Comparison of ENCODE assay signal across 35 cellular contexts in the genomic region with DNA sequence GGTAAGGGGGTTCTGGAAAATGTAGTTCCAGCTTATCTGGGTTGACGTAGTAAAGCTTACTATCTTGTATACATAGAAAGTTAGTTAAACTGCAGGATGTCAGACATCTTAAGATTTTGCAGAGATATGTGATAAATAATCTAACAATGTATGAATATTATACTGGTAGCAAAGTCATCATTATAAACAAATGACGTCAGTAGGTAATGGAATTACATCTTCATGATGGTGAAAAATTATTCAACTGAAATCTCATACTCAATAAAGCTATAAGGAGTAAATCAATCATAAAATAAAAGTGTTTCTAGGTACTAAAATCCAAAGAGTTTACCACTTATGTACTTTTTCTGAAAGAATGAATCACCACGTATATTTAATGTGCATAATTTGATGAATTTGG.
"Had no signal": no experiment of that assay in that cellular context is flagged by ENCODE, and none has a peak within 500 bp of the region (broad histone marks: within the 10 kb centered on the region; RNA-seq: fewer than 3 reads in every experiment).

No MANE protein-coding gene starts in this region.

- DNase-seq: Karpas-422, Kasumi-1, MG63, MM.1S, MV-4-11, NCI-H1048, NCI-H1092, NCI-H1092 treated with DMSO at 0.1 percent for 48 hours, NCI-H1105, NCI-H1105 treated with DMSO at 0.1 percent for 48 hours, NCI-H1417, NCI-H1417 treated with DMSO at 0.1 percent for 48 hours, NCI-H1436, NCI-H1436 treated with DMSO at 0.1 percent for 48 hours, NCI-H146, NCI-H1694, NCI-H1694 treated with DMSO at 0.1 percent for 48 hours, NCI-H187, NCI-H187 treated with DMSO at 0.1 percent for 48 hours, NCI-H1930, NCI-H2029, NCI-H2029 treated with DMSO at 0.1 percent for 48 hours, NCI-H2081, NCI-H2081 treated with DMSO at 0.1 percent for 48 hours, NCI-H2107, NCI-H2171, NCI-H2171 treated with DMSO at 0.1 percent for 48 hours, NCI-H2227 treated with DMSO at 0.1 percent for 48 hours, NCI-H226, NCI-H345, NCI-H446, NCI-H446 treated with DMSO at 0.1 percent for 48 hours, NCI-H510A, NCI-H524, NCI-H524 treated with DMSO at 0.1 percent for 48 hours had no signal

- H3K36me3 ChIP-seq: MG63 had no signal

- H3K4me3 ChIP-seq: MG63 had no signal

- H3K27me3 ChIP-seq: MG63 had no signal

- H3K9me3 ChIP-seq: MG63 had no signal
